ENCODE assay signal across 11 cellular contexts in the genomic region with DNA sequence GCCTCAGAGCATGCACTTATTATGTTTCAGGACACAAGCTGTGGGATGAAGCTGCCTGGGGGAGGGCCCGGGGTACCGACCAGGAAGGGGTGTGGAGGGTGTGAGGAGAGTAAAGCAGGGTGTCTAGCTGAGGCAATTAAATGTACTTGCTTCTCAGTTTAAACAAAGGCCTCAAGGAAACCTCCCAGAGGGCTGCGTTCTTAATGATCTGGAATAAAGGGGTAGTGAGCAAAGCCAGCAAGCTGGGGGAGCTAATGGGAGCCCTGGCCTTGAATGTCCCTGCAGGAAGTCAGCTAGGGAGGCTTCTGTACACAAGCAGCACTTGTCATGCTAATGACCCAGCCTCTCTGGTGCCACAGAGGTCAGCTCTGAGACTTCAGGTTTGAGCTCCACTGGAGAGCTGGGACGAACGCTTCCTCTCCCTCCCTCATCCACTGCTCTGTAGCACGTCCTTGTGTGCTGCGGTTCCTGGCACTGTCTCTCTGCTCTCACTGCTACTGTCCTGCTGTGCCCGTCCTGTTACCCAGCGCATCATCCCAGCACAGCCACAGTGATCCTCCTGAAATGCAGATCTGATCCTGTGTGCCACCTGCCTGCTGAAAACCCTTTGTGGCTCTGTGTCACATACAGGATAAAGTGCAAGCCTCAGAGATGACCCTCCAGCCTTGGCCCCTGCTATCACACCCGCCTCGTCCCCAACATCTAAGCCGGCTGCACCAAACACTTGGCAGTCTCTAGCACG.
DNase-seq lines count a peak whose midpoint lies in the region; ATAC-seq and TF ChIP-seq lines count a peak whose summit lies in the region.
"Had no signal": no experiment of that assay in that cellular context is flagged by ENCODE, and none has a peak within 500 bp of the region (broad histone marks: within the 10 kb centered on the region; RNA-seq: fewer than 3 reads in every experiment).

No MANE protein-coding gene starts in this region.

- no peak for DNase-seq in Right ventricle myocardium inferior (ENCODE audit: missing footprints)
- DNase-seq in cardiac septum (ENCODE audit: low spot score): no peak
- DNase-seq in caudate nucleus (lab: John Stamatoyannopoulos, UW): peak in 23 of 61 donors; percentile 7 to 71 (median 28)
- no peak for DNase-seq in left lobe of liver (ENCODE audit: low spot score)
- no peak for DNase-seq in activated T-cell treated with anti-CD3 and anti-CD28 coated beads, Interleukin-2, amount 50 U/mL, for 4 hours
- no peak for DNase-seq in adrenal gland
- DNase-seq: activated CD4-positive, alpha-beta T cell treated with anti-CD3 and anti-CD28 coated beads, Interleukin-2, amount 50 U/mL, for 48 hours; IMR-90 had no signal

- H3K27me3 ChIP-seq in adrenal gland: no peaks in the 10 kb centered on the region
- H3K27me3 ChIP-seq: ascending aorta had no signal

- peaks cover 2% of the 10 kb centered on the region for H3K27me3 Mint-ChIP-seq in activated T-cell treated with anti-CD3 and anti-CD28 coated beads, Interleukin-2, amount 50 U/mL, for 4 hours (ENCODE audit: low read depth)

- H3K27ac ChIP-seq in caudate nucleus (ENCODE audit: low read depth, low read length) (peak overlapping the region; percentile 60), adrenal gland (no peak overlapping the region)
- H3K27ac ChIP-seq: ascending aorta had no signal

- no peak overlapping the region for H3K4me3 Mint-ChIP-seq in activated T-cell treated with anti-CD3 and anti-CD28 coated beads, Interleukin-2, amount 50 U/mL, for 4 hours

- intact Hi-C loops in Right ventricle myocardium inferior (cut with DNase I): loop anchor here (5.0 kb wide), 1 partner anchor 43 kb away; no protein-coding TSS in a partner anchor
- intact Hi-C loops in cardiac septum (cut with DNase I): loop anchor here (2.0 kb wide), 1 partner anchor 48 kb away; no protein-coding TSS in a partner anchor
- intact Hi-C loops in adrenal gland (cut with DNase I): no loop called here

- no peaks in the 10 kb centered on the region for H3K9me3 Mint-ChIP-seq in activated T-cell treated with anti-CD3 and anti-CD28 coated beads, Interleukin-2, amount 50 U/mL, for 4 hours

- no peak for TF ChIP-seq POLR2A in adrenal gland (IDR thresholded peaks at IDR 0.05)

- no peaks in the 10 kb centered on the region for H3K4me1 Mint-ChIP-seq in activated T-cell treated with anti-CD3 and anti-CD28 coated beads, Interleukin-2, amount 50 U/mL, for 4 hours (ENCODE audit: low read depth)

- no peak for TF ChIP-seq CTCF in adrenal gland (IDR thresholded peaks at IDR 0.05)

- peak; percentile 86 for ATAC-seq in Right ventricle myocardium inferior
- peak; percentile 31 for ATAC-seq in left lobe of liver
- no peak for ATAC-seq in activated T-cell treated with anti-CD3 and anti-CD28 coated beads, Interleukin-2, amount 50 U/mL, for 4 hours
- ATAC-seq in GM19351 (IDR thresholded peaks at IDR 0.05; ENCODE audit: unreplicated experiment): no peak
- ATAC-seq in GM19023 (IDR thresholded peaks at IDR 0.05; ENCODE audit: unreplicated experiment): no peak

- 77 to 85% (median 80%) methylated on average over 13 of the region's 13 CpGs for WGBS in adrenal gland, 4 donors

- peaks cover 0 to 3% of the 10 kb centered on the region in 2 donors for H3K4me1 ChIP-seq in adrenal gland (replicated peaks in 1 of 2)

- no peaks in the 10 kb centered on the region for H3K9me3 ChIP-seq in adrenal gland (replicated peaks in 1 of 3)
- H3K9me3 ChIP-seq: ascending aorta had no signal

- H3K36me3 Mint-ChIP-seq in activated T-cell treated with anti-CD3 and anti-CD28 coated beads, Interleukin-2, amount 50 U/mL, for 4 hours (ENCODE audit: insufficient read depth): no peaks in the 10 kb centered on the region

- no peak overlapping the region for H3K4me3 ChIP-seq in adrenal gland
- H3K4me3 ChIP-seq: ascending aorta had no signal

- H3K36me3 ChIP-seq in adrenal gland (replicated peaks in 1 of 2): no peaks in the 10 kb centered on the region

Comparison
In these comparisons a context has a peak if more than half of its experiments do, and no peak if none do; other contexts are left out.
1. ATAC-seq: peak in Right ventricle myocardium inferior (single experiment) and left lobe of liver (single experiment); none in activated T-cell treated with anti-CD3 and anti-CD28 coated beads, Interleukin-2, amount 50 U/mL, for 4 hours (0 of 2), GM19351 (single experiment) and GM19023 (single experiment).
2. intact Hi-C loops: an anchor here in Right ventricle myocardium inferior (5.0 kb wide) and cardiac septum (2.0 kb wide); none called in adrenal gland.